In genomic region chr1:147669475-147670318, GRCh38 we compare ENCODE assay signal across 1 cellular context.
TF ChIP-seq lines count a peak whose summit lies in the region.

No MANE protein-coding gene starts in this region.

TF ChIP-seq in HCT116, 20 proteins besides CTCF, POLR2A, EP300 and RAD21 (continued from another document):
- TF ChIP-seq ZFX (IDR thresholded peaks at IDR 0.05) (peak; percentile 60; the same call in 1 of the 2 replicates), EZH2 (IDR thresholded peaks at IDR 0.05) (no peak), SIN3A (IDR thresholded peaks at IDR 0.05; ENCODE audit: low read depth) (no peak), EZH2phosphoT487 (IDR thresholded peaks at IDR 0.05; ENCODE audit: borderline replicate concordance) (no peak), FOSL1 (IDR thresholded peaks at IDR 0.05; ENCODE audit: low read depth) (no peak)
